ENCODE assay signal across 8 cellular contexts in the genomic region with DNA sequence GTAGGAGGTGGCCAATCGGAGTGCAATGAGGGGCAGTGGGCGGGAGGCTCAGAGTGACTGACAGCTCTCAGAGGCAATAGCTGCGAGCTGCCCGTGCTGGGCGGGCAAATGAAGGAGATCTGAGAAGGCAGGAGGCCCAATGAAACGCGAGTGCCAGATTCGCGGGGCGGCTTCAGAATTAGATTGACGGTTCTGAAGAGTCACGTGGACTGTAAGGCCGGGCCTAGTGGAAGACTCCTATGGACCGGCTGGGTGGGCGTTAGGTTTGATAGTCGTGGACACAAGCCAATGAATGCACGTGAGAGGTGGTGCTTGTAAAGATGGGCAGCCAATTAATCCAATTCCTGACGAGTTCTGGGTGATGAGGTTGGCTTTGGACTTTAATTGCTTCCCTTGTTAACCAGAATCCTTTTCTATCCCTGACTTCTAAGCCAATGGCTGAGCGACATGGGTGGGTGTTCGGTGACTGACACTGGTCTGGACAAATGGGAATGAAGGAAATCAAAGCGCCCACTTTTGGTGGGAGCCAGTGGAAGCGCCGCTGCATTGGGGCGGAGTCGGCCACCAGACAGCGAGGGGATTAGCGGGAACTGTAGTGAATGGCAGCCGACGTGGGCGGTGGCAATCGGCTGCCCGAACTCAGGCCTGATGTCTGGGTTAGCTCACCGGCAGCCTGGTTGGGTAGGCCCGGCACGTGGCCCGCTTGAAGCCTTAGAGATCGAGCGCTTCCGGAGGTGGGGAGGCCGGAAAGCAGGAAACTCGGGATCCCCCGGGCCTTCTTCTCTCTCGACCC. TPM values are rescaled to one million over a fixed set of nuclear protein-coding genes. Genes with fewer than 3 reads are reported as not detected.
A peak's percentile ranks its signal among the peaks of the same experiment; 100 is the strongest.
DNase-seq lines count a peak whose midpoint lies in the region; ATAC-seq, FAIRE-seq and TF ChIP-seq lines count a peak whose summit lies in the region.

No MANE protein-coding gene starts in this region.

- H3K27me3 ChIP-seq in mammary epithelial cell (ENCODE audit: insufficient read depth, low read length) = no peaks in the 10 kb centered on the region
- H3K27me3 ChIP-seq in small intestine (ENCODE audit: control insufficient read depth in 2 of 2, insufficient read depth in 2 of 2, low read length in 2 of 2) = no peaks in the 10 kb centered on the region

- intact Hi-C loops in mammary epithelial cell (cut with micrococcal nuclease) = loop anchor here (1.0 to 10.0 kb wide), 4 partner anchors 35 to 310 kb away; a partner anchor contains a TSS

- TF ChIP-seq CTCF in VCaP (conservative IDR thresholded peaks at IDR 0.05) (no peak), mammary epithelial cell (conservative IDR thresholded peaks at IDR 0.05 in 1 of 2, IDR thresholded peaks at IDR 0.05 in 1 of 2; ENCODE audit: extremely low read depth in 1 of 2, insufficient read depth in 1 of 2, low read depth in 1 of 2, low read length in 2 of 2) (no peak)

- dilution Hi-C loops in mammary epithelial cell (cut with HindIII; ENCODE audit: low sequenced_read_pairs) = no loop called here

- H3K4me1 ChIP-seq in mammary epithelial cell (ENCODE audit: insufficient read depth, low read length) = peaks cover 19% of the 10 kb centered on the region
- no peaks in the 10 kb centered on the region for H3K4me1 ChIP-seq in small intestine (ENCODE audit: control insufficient read depth in 2 of 2, insufficient read depth in 1 of 2, low read depth in 1 of 2, low read length in 1 of 2)

- CTCF ChIA-PET in mammary epithelial cell (lab: Charles Lee; ENCODE audit: low non-redundant PET) = no interaction called here

- FAIRE-seq in small intestine (lab: Jason Lieb, UNC) = peak; percentile 98

- ATAC-seq in GM18909 (IDR thresholded peaks at IDR 0.05; ENCODE audit: poor library complexity, unreplicated experiment) (peak; percentile 88), HG03139 (IDR thresholded peaks at IDR 0.05; ENCODE audit: unreplicated experiment) (peak; percentile 77)

- H3K4me2 ChIP-seq in mammary epithelial cell (ENCODE audit: insufficient read depth, low read depth, low read length) = peak overlapping the region; percentile 39

- DNase-seq in AG08395 (ENCODE audit: low spot score) = peak; percentile 100
- peak; percentile 100 for DNase-seq in NCI-H2196 treated with DMSO at 0.1 percent for 48 hours (lab: John Stamatoyannopoulos, UW; ENCODE audit: unreplicated experiment)
- peak; percentile 100 for DNase-seq in mammary epithelial cell
- DNase-seq in iPS-NIHi7 (ENCODE audit: extremely low spot score) = peak; percentile 98
- DNase-seq in small intestine = peak; percentile 100

- no peak overlapping the region for H3K9ac ChIP-seq in mammary epithelial cell (ENCODE audit: insufficient read depth, low read length)

- H3K4me3 ChIP-seq in mammary epithelial cell (replicated peaks in 1 of 3; ENCODE audit: insufficient read depth in 1 of 3, low read depth in 2 of 3, low read length in 3 of 3) (peak overlapping the region; percentile 6 to 21 (median 7)), small intestine (ENCODE audit: low read depth in 1 of 2, low read length in 2 of 2) (peak overlapping the region in 1 of 2 donors; percentile 10)

- H3K9me3 ChIP-seq in mammary epithelial cell (replicated peaks; ENCODE audit: insufficient read depth, low read length) = peaks cover 3% of the 10 kb centered on the region
- no peaks in the 10 kb centered on the region for H3K9me3 ChIP-seq in small intestine (ENCODE audit: control insufficient read depth, low read depth)

- peaks cover 43% of the 10 kb centered on the region for H3K79me2 ChIP-seq in mammary epithelial cell (ENCODE audit: insufficient read depth, low read length)

- in situ Hi-C loops in mammary epithelial cell (cut with MboI; ENCODE audit: low sequenced_read_pairs in 2 of 2) = no loop called here

- peak overlapping the region; percentile 74 for H3K27ac ChIP-seq in VCaP
- peak overlapping the region; percentile 26 for H3K27ac ChIP-seq in mammary epithelial cell (ENCODE audit: insufficient read depth, low read depth, low read length)
- H3K27ac ChIP-seq in small intestine (ENCODE audit: low read depth in 1 of 2, low read length in 1 of 2) = peak overlapping the region; percentile 32 to 38

- H3K36me3 ChIP-seq in mammary epithelial cell (ENCODE audit: insufficient read depth, low read length) (peaks cover 14% of the 10 kb centered on the region), small intestine (ENCODE audit: control insufficient read depth in 2 of 2, insufficient read depth in 2 of 2, low read length in 2 of 2) (peaks cover 0 to 3% of the 10 kb centered on the region in 2 donors)

- H4K20me1 ChIP-seq in mammary epithelial cell (ENCODE audit: insufficient read depth, low read length) = no peaks in the 10 kb centered on the region

- peak overlapping the region; percentile 89 for H2AFZ ChIP-seq in mammary epithelial cell (ENCODE audit: low read depth, low read length)

- WGBS in mammary epithelial cell (ENCODE audit: low coverage, missing lambda C conversion rate) = under 1% methylated on average over 37 of the region's 43 CpGs
- WGBS in small intestine, 3 donors = 7 to 10% (median 9%) methylated on average over 43 of the region's 43 CpGs

- no TSS peak for BruUV-seq in mammary epithelial cell (replicated peaks; lab: Mats Ljungman, UMichigan)

RNA-seq across cellular contexts. Expression of a gene that starts 0.5 kb away (rescaled TPM):
- total RNA-seq in mammary epithelial cell = 100 to 1,000 TPM in 1 of 2 donors, 10 to 100 TPM in 1; 90.5 to 287 TPM
- 110 TPM for polyA plus RNA-seq in mammary epithelial cell
- 425 TPM for polyA minus RNA-seq in mammary epithelial cell
- 100 to 1,000 TPM in 1 of 3 donors, 10 to 100 TPM in 2; 80.7 to 227 (median 88.1) TPM for polyA plus RNA-seq in small intestine

RNA-seq across cellular contexts. Expression of a gene that starts 8.4 kb away (rescaled TPM):
- total RNA-seq in mammary epithelial cell = not detected
- polyA plus RNA-seq in mammary epithelial cell (0.06 TPM), small intestine (1 to 10 TPM in 1 of 3 donors, under 1 TPM in 2; 0.34 to 2.7 (median 0.54) TPM)
- not detected for polyA minus RNA-seq in mammary epithelial cell

RNA-seq across cellular contexts. Expression of a gene that starts 32.2 kb away (rescaled TPM):
- 10 to 100 TPM; 32.7 to 64.8 TPM for total RNA-seq in mammary epithelial cell
- polyA plus RNA-seq in mammary epithelial cell = 56.1 TPM
- 26.9 TPM for polyA minus RNA-seq in mammary epithelial cell
- 10 to 100 TPM; 63.2 to 65.9 (median 63.5) TPM for polyA plus RNA-seq in small intestine

RNA-seq across cellular contexts. Expression of a gene that starts 34.5 kb away (rescaled TPM):
- total RNA-seq in mammary epithelial cell = 10 to 100 TPM; 21.5 to 31.8 TPM
- polyA plus RNA-seq in mammary epithelial cell (8.5 TPM), small intestine (10 to 100 TPM; 24.1 to 87.0 (median 72.1) TPM)
- polyA minus RNA-seq in mammary epithelial cell = 40.3 TPM

RNA-seq across cellular contexts. Expression of a gene that starts 38.9 kb away (rescaled TPM):
- 10 to 100 TPM; 18.3 to 23.6 TPM for total RNA-seq in mammary epithelial cell
- 7.6 TPM for polyA plus RNA-seq in mammary epithelial cell
- 11.5 TPM for polyA minus RNA-seq in mammary epithelial cell
- polyA plus RNA-seq in small intestine = 100 to 1,000 TPM in 2 of 3 donors, 10 to 100 TPM in 1; 75.7 to 120 (median 114) TPM
